Comparison of ENCODE assay signal across 29 cellular contexts in the genomic region with DNA sequence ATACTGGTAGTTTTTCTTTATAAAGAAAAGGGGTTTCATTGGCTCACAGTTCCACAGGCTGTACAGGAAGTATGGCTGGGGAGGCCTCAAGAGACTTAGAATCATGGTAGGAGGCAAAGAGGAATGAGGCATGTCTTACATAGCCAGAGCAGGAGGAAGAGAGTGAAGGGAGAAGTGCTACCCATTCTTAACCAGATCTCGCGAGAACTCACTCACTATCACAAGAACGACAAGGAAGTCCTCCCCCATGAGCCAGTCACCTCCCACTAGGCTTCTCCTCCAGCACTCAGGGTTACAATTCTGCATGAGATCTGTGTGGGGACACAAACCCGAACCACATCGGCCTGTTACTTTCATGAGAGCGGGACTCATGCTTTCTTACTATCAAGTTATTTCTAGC.
DNase-seq lines count a peak whose midpoint lies in the region; ATAC-seq, FAIRE-seq and TF ChIP-seq lines count a peak whose summit lies in the region.
"Had no signal": no experiment of that assay in that cellular context is flagged by ENCODE, and none has a peak within 500 bp of the region (broad histone marks: within the 10 kb centered on the region; RNA-seq: fewer than 3 reads in every experiment).

No MANE protein-coding gene starts in this region.

- H3K4me1 Mint-ChIP-seq in H9: peaks cover 5 to 9% of the 10 kb centered on the region in 2 experiments
- peaks cover 4% of the 10 kb centered on the region for H3K4me1 Mint-ChIP-seq in progenitor cell of endocrine pancreas (ENCODE audit: low read depth)
- H3K4me1 Mint-ChIP-seq in natural killer cell treated with Interleukin-12 subunit alpha and Interleukin-12 subunit beta and Interleukin-15 and Interleukin-18, amount 100 ng/mL, for 72 hours (ENCODE audit: low read depth in 2 of 2): no peaks in the 10 kb centered on the region
- H3K4me1 Mint-ChIP-seq: CD4-positive, alpha-beta memory T cell had no signal

- H3K4me3 Mint-ChIP-seq in H9 (no peak overlapping the region), progenitor cell of endocrine pancreas (ENCODE audit: low read depth) (no peak overlapping the region)
- H3K4me3 Mint-ChIP-seq in natural killer cell treated with Interleukin-12 subunit alpha and Interleukin-12 subunit beta and Interleukin-15 and Interleukin-18, amount 100 ng/mL, for 72 hours: no peak overlapping the region
- H3K4me3 Mint-ChIP-seq: CD4-positive, alpha-beta memory T cell had no signal

- peaks cover 0 to 2% (median 0%) of the 10 kb centered on the region in 4 experiments; a peak in 2 of 8 replicates for H3K36me3 ChIP-seq in H1 (ENCODE audit: control insufficient read depth in 2 of 4, insufficient read depth in 4 of 4, low read length in 3 of 4)
- H3K36me3 ChIP-seq: SJCRH30 had no signal

- H2BK12ac ChIP-seq in H9 (ENCODE audit: insufficient read length, low read depth, low read length) (no peak overlapping the region), H1 (ENCODE audit: low read depth, low read length) (no peak overlapping the region)

- no peak for TF ChIP-seq CTCF in H9 (conservative IDR thresholded peaks at IDR 0.05)
- no peak for TF ChIP-seq CTCF in NB4 (IDR thresholded peaks at IDR 0.05; ENCODE audit: low read depth, low read length)
- TF ChIP-seq CTCF in H1 (IDR thresholded peaks at IDR 0.05; ENCODE audit: control extremely low read depth in 1 of 3, insufficient read depth in 1 of 3, low read depth in 1 of 3, low read length in 3 of 3): no peak
- TF ChIP-seq CTCF in progenitor cell of endocrine pancreas (IDR thresholded peaks at IDR 0.05; ENCODE audit: unreplicated experiment): no peak

- H3K9me3 Mint-ChIP-seq in H9 (peaks cover 14 to 18% of the 10 kb centered on the region in 2 experiments; a peak in 4 of 5 replicates), progenitor cell of endocrine pancreas (ENCODE audit: low read depth) (peaks cover 10% of the 10 kb centered on the region)
- peaks cover 9% of the 10 kb centered on the region for H3K9me3 Mint-ChIP-seq in natural killer cell treated with Interleukin-12 subunit alpha and Interleukin-12 subunit beta and Interleukin-15 and Interleukin-18, amount 100 ng/mL, for 72 hours
- H3K9me3 Mint-ChIP-seq: CD4-positive, alpha-beta memory T cell had no signal

- no peaks in the 10 kb centered on the region for H3K27me3 Mint-ChIP-seq in H9 (ENCODE audit: low read depth)
- H3K27me3 Mint-ChIP-seq in progenitor cell of endocrine pancreas: no peaks in the 10 kb centered on the region
- H3K27me3 Mint-ChIP-seq in natural killer cell treated with Interleukin-12 subunit alpha and Interleukin-12 subunit beta and Interleukin-15 and Interleukin-18, amount 100 ng/mL, for 72 hours: peaks cover 4 to 16% of the 10 kb centered on the region in 2 donors

- H3K4me1 ChIP-seq in H9 (ENCODE audit: insufficient read depth, low read length) (no peaks in the 10 kb centered on the region), H1 (replicated peaks in 1 of 4; ENCODE audit: control insufficient read depth in 3 of 4, insufficient read depth in 4 of 4, low read length in 3 of 4) (no peaks in the 10 kb centered on the region)
- H3K4me1 ChIP-seq: A549, Caco-2, SJCRH30 had no signal

- no peaks in the 10 kb centered on the region for H3K27me3 ChIP-seq in H9 (ENCODE audit: insufficient read depth, low read length)
- no peaks in the 10 kb centered on the region for H3K27me3 ChIP-seq in H1 (replicated peaks in 1 of 4; ENCODE audit: control insufficient read depth in 3 of 4, extremely low read depth in 1 of 4, insufficient read depth in 3 of 4, low read length in 3 of 4)
- H3K27me3 ChIP-seq: SJCRH30 had no signal

- no peak overlapping the region for H3T11ph ChIP-seq in H9 (ENCODE audit: low read length)

- no peak overlapping the region for H3K27ac ChIP-seq in H9 (ENCODE audit: insufficient read length, low read depth, low read length)
- H3K27ac ChIP-seq in H1 (ENCODE audit: low read depth, low read length): no peak overlapping the region
- H3K27ac ChIP-seq: A549, GM23248, KMS-11, PC-9, SJCRH30 had no signal

- DNase-seq in H9: no peak
- peak; percentile 3 for DNase-seq in NB4 (ENCODE audit: low read depth)
- no peak for DNase-seq in H1 (ENCODE audit: low read depth in 1 of 2, low spot score in 2 of 2)
- no peak for DNase-seq in progenitor cell of endocrine pancreas (ENCODE audit: low spot score, unreplicated experiment)
- no peak for DNase-seq in AG08396 (ENCODE audit: low spot score)
- no peak for DNase-seq in natural killer cell treated with Interleukin-12 subunit alpha and Interleukin-12 subunit beta and Interleukin-15 and Interleukin-18, amount 100 ng/mL, for 72 hours (ENCODE audit: low spot score)
- DNase-seq: C1 segment of cervical spinal cord; Caco-2; CD4-positive, alpha-beta memory T cell; DMS 273 treated with DMSO at 0.1 percent for 48 hours; DMS79; EL; GDM1; GM23248; HCEC 1CT; MM.1S; NCI-H1048; NCI-H1417; NCI-H1694; NCI-H2029 treated with DMSO at 0.1 percent for 48 hours; NCI-H2227 treated with DMSO at 0.1 percent for 48 hours; PC-9; SJCRH30 had no signal

- POLR2A ChIA-PET in H1 (lab: Charles Lee; ENCODE audit: partially characterized antibody): no interaction called here

- H3K56ac ChIP-seq in H9 (ENCODE audit: insufficient read length, low read depth, low read length) (no peak overlapping the region), H1 (replicated peaks; ENCODE audit: insufficient read length, low read depth, low read length) (no peak overlapping the region)

- WGBS in H9 (ENCODE audit: extremely low coverage, insufficient read length, low lambda C conversion rate): no CpG with 5 or more reads among the region's 6 CpGs
- WGBS in H1 (ENCODE audit: extremely low coverage in 1 of 2, insufficient coverage in 1 of 2, insufficient read length in 1 of 2, insufficient replicate concordance in 2 of 2, low coverage in 1 of 2, low lambda C conversion rate in 2 of 2, missing lambda C conversion rate in 1 of 2), 2 experiments: 86% methylated on average over 6 of the region's 6 CpGs; no CpG with 5 or more reads in 1 of the 2 experiments

- no peak for TF ChIP-seq RAD21 in H1 (IDR thresholded peaks at IDR 0.05 in 1 of 2, conservative IDR thresholded peaks at IDR 0.05 in 1 of 2; ENCODE audit: low read depth in 2 of 2, low read length in 2 of 2)

- no peaks in the 10 kb centered on the region for H4K20me1 ChIP-seq in H9 (ENCODE audit: control insufficient read depth, insufficient read depth, insufficient read length)
- H4K20me1 ChIP-seq in H1 (replicated peaks in 1 of 2; ENCODE audit: control insufficient read depth in 1 of 2, insufficient read depth in 2 of 2, low read length in 2 of 2): no peaks in the 10 kb centered on the region

- no peak overlapping the region for H3K4me2 ChIP-seq in H9 (ENCODE audit: insufficient read depth, insufficient read length, low read length)
- no peak overlapping the region for H3K4me2 ChIP-seq in H1 (ENCODE audit: insufficient read depth in 1 of 2, low read depth in 2 of 2, low read length in 2 of 2)
- H3K4me2 ChIP-seq: A549, KMS-11, PC-9 had no signal

- no peak overlapping the region for H3K9ac ChIP-seq in H9 (ENCODE audit: extremely low read depth, insufficient read length, low read length)
- H3K9ac ChIP-seq in H1 (replicated peaks in 1 of 4; ENCODE audit: extremely low read depth in 1 of 4, low read depth in 3 of 4, low read length in 3 of 4): no peak overlapping the region
- H3K9ac ChIP-seq: GM23248, KMS-11 had no signal

- TF ChIP-seq POLR2A in NB4 (IDR thresholded peaks at IDR 0.05; ENCODE audit: extremely low read depth, insufficient read length) (no peak), H1 (IDR thresholded peaks at IDR 0.05; ENCODE audit: control extremely low read depth in 1 of 2, low read depth in 2 of 2, low read length in 2 of 2) (no peak)

- H3K9me3 ChIP-seq in H9 (ENCODE audit: control insufficient read depth, low read depth, low read length) (peaks cover 7% of the 10 kb centered on the region), H1 (ENCODE audit: insufficient read depth in 2 of 2, low read depth in 1 of 2, low read length in 1 of 2) (peaks cover 7% of the 10 kb centered on the region in 2 experiments; a peak in 2 of 4 replicates)
- H3K9me3 ChIP-seq: Caco-2, SJCRH30 had no signal

- H3K79me1 ChIP-seq in H9 (ENCODE audit: insufficient read depth, low read depth, low read length, poor library complexity, severe bottlenecking) (no peaks in the 10 kb centered on the region), H1 (ENCODE audit: low read depth, low read length) (peaks cover 2% of the 10 kb centered on the region; the same call in 1 of the 2 replicates)

- peak overlapping the region in 2 of 3 experiments; percentile 59 to 60; a peak in 3 of 7 replicates for H3K27ac Mint-ChIP-seq in H9
- H3K27ac Mint-ChIP-seq in progenitor cell of endocrine pancreas: peak overlapping the region; percentile 81
- H3K27ac Mint-ChIP-seq in natural killer cell treated with Interleukin-12 subunit alpha and Interleukin-12 subunit beta and Interleukin-15 and Interleukin-18, amount 100 ng/mL, for 72 hours: no peak overlapping the region
- H3K27ac Mint-ChIP-seq: CD4-positive, alpha-beta memory T cell had no signal

- H3K4ac ChIP-seq in H9 (ENCODE audit: low read depth, low read length) (no peak overlapping the region), H1 (replicated peaks; ENCODE audit: insufficient read length, low read depth, low read length) (no peak overlapping the region)

- peaks cover 8 to 29% (median 29%) of the 10 kb centered on the region in 3 experiments for H3K36me3 Mint-ChIP-seq in H9 (ENCODE audit: insufficient read depth in 1 of 3, low read depth in 3 of 3)
- peaks cover 5% of the 10 kb centered on the region for H3K36me3 Mint-ChIP-seq in progenitor cell of endocrine pancreas (ENCODE audit: insufficient read depth)
- peaks cover 5% of the 10 kb centered on the region for H3K36me3 Mint-ChIP-seq in natural killer cell treated with Interleukin-12 subunit alpha and Interleukin-12 subunit beta and Interleukin-15 and Interleukin-18, amount 100 ng/mL, for 72 hours
- H3K36me3 Mint-ChIP-seq: CD4-positive, alpha-beta memory T cell had no signal

- no peak overlapping the region for H2BK15ac ChIP-seq in H9 (ENCODE audit: low read depth, low read length)
- H2BK15ac ChIP-seq in H1 (ENCODE audit: low read length): no peak overlapping the region

- H4K5ac ChIP-seq in H9 (ENCODE audit: insufficient read length, low read depth, low read length): no peak overlapping the region
- no peak overlapping the region for H4K5ac ChIP-seq in H1 (ENCODE audit: insufficient read length, low read depth, low read length)

- H2AFZ ChIP-seq in H9 (ENCODE audit: low read length) (no peak overlapping the region), H1 (ENCODE audit: low read length) (no peak overlapping the region)
- H2AFZ ChIP-seq: GM23248, PC-9 had no signal

- no peak overlapping the region for H3K23ac ChIP-seq in H9 (ENCODE audit: insufficient read length, low read depth, low read length)
- H3K23ac ChIP-seq in H1 (ENCODE audit: insufficient read length): no peak overlapping the region

- H3K4me3 ChIP-seq in NB4 (ENCODE audit: low read depth, low read length) (no peak overlapping the region), H1 (ENCODE audit: extremely low read depth in 1 of 4, insufficient read depth in 2 of 4, low read depth in 3 of 4, low read length in 4 of 4) (no peak overlapping the region)
- H3K4me3 ChIP-seq: A549, GM12878, GM23248, PC-9, SJCRH30 had no signal

- H2BK5ac ChIP-seq in H9 (ENCODE audit: insufficient read length, low read length) (no peak overlapping the region), H1 (ENCODE audit: low read depth, low read length) (no peak overlapping the region)

- H3K23me2 ChIP-seq in H9 (ENCODE audit: insufficient read length, low read depth, low read length, poor library complexity, severe bottlenecking) (no peaks in the 10 kb centered on the region), H1 (ENCODE audit: low read depth, low read length) (no peaks in the 10 kb centered on the region)

- CTCF ChIA-PET in H1 (lab: Charles Lee; ENCODE audit: partially characterized antibody): no interaction called here

- no peak for ATAC-seq in HG02973 (IDR thresholded peaks at IDR 0.05; ENCODE audit: unreplicated experiment)
- ATAC-seq in natural killer cell treated with Interleukin-12 subunit alpha and Interleukin-12 subunit beta and Interleukin-15 and Interleukin-18, amount 100 ng/mL, for 72 hours: no peak
- ATAC-seq: A549, GM12878, Right ventricle myocardium inferior, SK-N-SH treated with all-trans-retinoic acid at 6 μM for 48 hours had no signal

- no peak overlapping the region for H4K8ac ChIP-seq in H9 (replicated peaks; ENCODE audit: insufficient read length, low read depth, low read length)
- no peak overlapping the region for H4K8ac ChIP-seq in H1 (ENCODE audit: extremely low read depth, insufficient read depth, low read length)

- peak; percentile 63 for FAIRE-seq in H1 (lab: Jason Lieb, UNC)
- FAIRE-seq: A549, GM12878 had no signal

- no peak overlapping the region for H3K14ac ChIP-seq in H9 (ENCODE audit: insufficient read depth, low read length)
- H3K14ac ChIP-seq in H1 (ENCODE audit: insufficient read length): no peak overlapping the region

- H2AK5ac ChIP-seq in H9 (ENCODE audit: insufficient read length, low read length): no peak overlapping the region
- H2AK5ac ChIP-seq in H1 (ENCODE audit: low read depth, low read length): no peak overlapping the region

- H3K18ac ChIP-seq in H9 (ENCODE audit: insufficient read length, low read depth, low read length): no peak overlapping the region
- no peak overlapping the region for H3K18ac ChIP-seq in H1 (ENCODE audit: extremely low read depth, low read length)

- no peak overlapping the region for H4K91ac ChIP-seq in H9 (ENCODE audit: insufficient read length, low read depth, low read length)
- H4K91ac ChIP-seq in H1 (replicated peaks; ENCODE audit: insufficient read length, low read length): no peak overlapping the region

- H3K79me2 ChIP-seq in H9 (ENCODE audit: insufficient read depth, low read length): peaks cover 8% of the 10 kb centered on the region; the same call in 1 of the 2 replicates
- peaks cover 0 to 69% of the 10 kb centered on the region in 2 experiments; a peak in 3 of 4 replicates for H3K79me2 ChIP-seq in H1 (ENCODE audit: control insufficient read depth in 1 of 2, insufficient read depth in 2 of 2, low read length in 2 of 2)

- no peak for TF ChIP-seq EP300 in H1 (IDR thresholded peaks at IDR 0.05; ENCODE audit: borderline replicate concordance in 1 of 2, low read depth in 2 of 2, low read length in 2 of 2)

- H2BK20ac ChIP-seq in H9 (ENCODE audit: low read depth, low read length, poor library complexity, severe bottlenecking): no peak overlapping the region
- no peak overlapping the region for H2BK20ac ChIP-seq in H1 (ENCODE audit: low read length)

- H2BK120ac ChIP-seq in H9 (ENCODE audit: low read depth, low read length, poor library complexity, severe bottlenecking) (no peak overlapping the region), H1 (replicated peaks; ENCODE audit: low read depth, low read length) (no peak overlapping the region)

Comparison
In these comparisons a context has a peak if more than half of its experiments do, and no peak if none do; other contexts are left out.
1. H3K27ac Mint-ChIP-seq: peak in H9 (2 of 3) and progenitor cell of endocrine pancreas (single experiment); none in natural killer cell treated with Interleukin-12 subunit alpha and Interleukin-12 subunit beta and Interleukin-15 and Interleukin-18, amount 100 ng/mL, for 72 hours (0 of 2).